Comparison of ENCODE assay signal across 23 cellular contexts in the genomic region with DNA sequence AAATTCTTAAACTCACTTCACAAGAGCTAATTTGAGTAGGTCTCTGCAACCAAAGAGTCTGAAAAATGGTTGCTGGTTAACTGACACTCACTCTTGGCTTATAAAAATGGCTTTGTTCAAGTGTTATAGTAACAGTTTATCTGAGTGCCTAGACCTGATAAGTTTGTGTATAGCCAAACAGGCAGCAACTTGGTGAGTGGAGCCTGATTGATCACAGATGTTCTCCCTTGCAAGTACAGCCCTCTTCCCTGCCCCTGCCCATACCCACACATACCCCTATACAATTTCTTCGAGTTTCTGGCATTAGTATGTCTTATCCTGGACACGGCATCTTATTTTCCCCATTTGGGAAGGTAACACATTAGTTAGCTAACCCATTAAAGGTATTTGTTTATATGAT.
"Had no signal": no experiment of that assay in that cellular context is flagged by ENCODE, and none has a peak within 500 bp of the region (broad histone marks: within the 10 kb centered on the region; RNA-seq: fewer than 3 reads in every experiment).

No MANE protein-coding gene starts in this region.

- H3K4me2 ChIP-seq: KMS-11 had no signal

- H3K4me3 Mint-ChIP-seq: IgD-negative memory B cell had no signal

- H3K4me3 ChIP-seq: K562, SJSA1, SK-N-MC had no signal

- H3K9me3 Mint-ChIP-seq: IgD-negative memory B cell had no signal

- H3K36me3 ChIP-seq: SJSA1 had no signal

- H3K27me3 ChIP-seq: SJSA1 had no signal

- H3K9ac ChIP-seq: KMS-11 had no signal

- H3K4me1 Mint-ChIP-seq: IgD-negative memory B cell had no signal

- DNase-seq: Kasumi-1, MM.1S, NCI-H1092 treated with DMSO at 0.1 percent for 48 hours, NCI-H1436 treated with DMSO at 0.1 percent for 48 hours, NCI-H1694, NCI-H1930, NCI-H2081 treated with DMSO at 0.1 percent for 48 hours, NCI-H2171, NCI-H226, NCI-H446, NCI-H510A, NCI-H524 treated with DMSO at 0.1 percent for 48 hours, NCI-H69, NCI-H774, Right ventricle myocardium superior, RPMI8226, SIG-M5 had no signal

- H3K27ac ChIP-seq: HL-60, KMS-11, SJSA1, SK-N-MC had no signal

- H3K27ac Mint-ChIP-seq: IgD-negative memory B cell had no signal

- H3K4me1 ChIP-seq: SJSA1 had no signal

- H3K9me3 ChIP-seq: SJSA1 had no signal

- ATAC-seq: K562 had no signal

- H3K36me3 Mint-ChIP-seq: IgD-negative memory B cell had no signal
